In genomic region chr2:566379-567313, GRCh38 we compare ENCODE assay signal across 24 cellular contexts.
"Had no signal": no experiment of that assay in that cellular context is flagged by ENCODE, and none has a peak within 500 bp of the region (broad histone marks: within the 10 kb centered on the region; RNA-seq: fewer than 3 reads in every experiment).

No MANE protein-coding gene starts in this region.

- H3K4me3 ChIP-seq: MG63 had no signal

- H3K4me2 ChIP-seq: KMS-11, SK-N-SH had no signal

- DNase-seq: activated CD4-positive, alpha-beta memory T cell treated with anti-CD3 and anti-CD28 coated beads, Interleukin-2, amount 10 ng/mL, durations not matched to agents 7 days and 5 days; activated CD4-positive, alpha-beta T cell treated with anti-CD3 and anti-CD28 coated beads for 36 hours; activated CD4-positive, alpha-beta T cell treated with anti-CD3 and anti-CD28 coated beads, Interleukin-2, amount 50 U/mL, for 1 hour; activated CD8-positive, alpha-beta memory T cell treated with anti-CD3 and anti-CD28 coated beads, Interleukin-2, amount 50 U/mL, for 4 hours; activated gamma-delta T cell treated with Interleukin-2 at 50 U/mL for 16 hours; activated naive CD4-positive, alpha-beta T cell treated with anti-CD3 and anti-CD28 coated beads, Interleukin-2, amount 10 ng/mL, durations not matched to agents 7 days and 5 days; activated naive CD8-positive, alpha-beta T cell treated with anti-CD3 and anti-CD28 coated beads for 36 hours; activated T-cell treated with anti-CD3 and anti-CD28 coated beads, Interleukin-2, amount 50 U/mL, for 72 hours; brain microvascular endothelial cell; MG63; MV-4-11; NCI-H1092 treated with DMSO at 0.1 percent for 48 hours; NCI-H1417 treated with DMSO at 0.1 percent for 48 hours; NCI-H1694; NCI-H2029 treated with DMSO at 0.1 percent for 48 hours; NCI-H510A treated with DMSO at 0.1 percent for 48 hours; NCI-H69; NK-92 treated with Interleukin-12 subunit alpha and Interleukin-12 subunit beta, amount 100 ng/mL, for 24 hours; OCI-M1; SIG-M5; SK-N-SH; T-helper 1 cell; WERI-Rb-1 had no signal

- H3K9me2 ChIP-seq: SK-N-SH had no signal

- H3K27ac ChIP-seq: brain microvascular endothelial cell, KMS-11, WERI-Rb-1 had no signal

- H3K27me3 ChIP-seq: brain microvascular endothelial cell, MG63 had no signal

- H3K36me3 ChIP-seq: brain microvascular endothelial cell, MG63, WERI-Rb-1 had no signal

- H3K9me3 ChIP-seq: MG63 had no signal
